In genomic region chrX:9467181-9467580, GRCh38 we compare ENCODE assay signal across 1 cellular context.
TF ChIP-seq lines count a peak whose summit lies in the region.

No MANE protein-coding gene starts in this region.

TF ChIP-seq in H1, 55 proteins besides CTCF, POLR2A, EP300 and RAD21:
- no peak for TF ChIP-seq JUN (IDR thresholded peaks at IDR 0.05; ENCODE audit: low read depth, low read length)
